In genomic region chr2:2747797-2748301, GRCh38 we compare ENCODE assay signal across 30 cellular contexts.
DNase-seq lines count a peak whose midpoint lies in the region; ATAC-seq and TF ChIP-seq lines count a peak whose summit lies in the region.
"Had no signal": no experiment of that assay in that cellular context is flagged by ENCODE, and none has a peak within 500 bp of the region (broad histone marks: within the 10 kb centered on the region; RNA-seq: fewer than 3 reads in every experiment).

No MANE protein-coding gene starts in this region.

- intact Hi-C loops in mammary epithelial cell (cut with micrococcal nuclease) = loop anchor here (10.0 kb wide), 1 partner anchor 557 kb away; no protein-coding TSS in a partner anchor
- intact Hi-C loops in MCF 10A (cut with micrococcal nuclease) = no loop called here
- intact Hi-C loops in esophagus squamous epithelium (cut with DNase I) = no loop called here

- H3K4me3 ChIP-seq in mammary epithelial cell (replicated peaks in 1 of 3; ENCODE audit: insufficient read depth in 1 of 3, low read depth in 2 of 3, low read length in 3 of 3) (no peak overlapping the region), esophagus squamous epithelium (no peak overlapping the region)
- H3K4me3 ChIP-seq: A549, dorsolateral prefrontal cortex, gastroesophageal sphincter, GM12878, right atrium auricular region had no signal

- 57% methylated on average over 7 of the region's 7 CpGs for WGBS in mammary epithelial cell (ENCODE audit: low coverage, missing lambda C conversion rate)
- WGBS in esophagus squamous epithelium, 2 donors = 25 to 41% methylated on average over 2 to 4 of the region's 7 CpGs

- H3K27ac Mint-ChIP-seq in MCF 10A (ENCODE audit: low read depth, unreplicated experiment) (no peak overlapping the region), progenitor cell of endocrine pancreas (no peak overlapping the region)
- H3K27ac Mint-ChIP-seq: activated CD4-positive, alpha-beta memory T cell treated with anti-CD3 and anti-CD28 coated beads, Interleukin-2, amount 10 ng/mL, durations not matched to agents 7 days and 5 days; CD4-positive, alpha-beta memory T cell; immature natural killer cell; memory B cell; T-helper 2 cell treated with Interferon-gamma antibody and Interleukin-4, amounts not matched to agents 5 μg/mL and 100 μg/mL, for 36 hours had no signal

- H3K4me1 Mint-ChIP-seq in MCF 10A (ENCODE audit: insufficient read depth, unreplicated experiment) = peaks cover 5% of the 10 kb centered on the region
- H3K4me1 Mint-ChIP-seq in progenitor cell of endocrine pancreas (ENCODE audit: low read depth) = peaks cover 7% of the 10 kb centered on the region
- H3K4me1 Mint-ChIP-seq: activated CD4-positive, alpha-beta memory T cell treated with anti-CD3 and anti-CD28 coated beads, Interleukin-2, amount 10 ng/mL, durations not matched to agents 7 days and 5 days; CD4-positive, alpha-beta memory T cell; immature natural killer cell; memory B cell had no signal

- TF ChIP-seq POLR2A in esophagus squamous epithelium (IDR thresholded peaks at IDR 0.05) = no peak

- H3K27me3 Mint-ChIP-seq in MCF 10A (ENCODE audit: insufficient read depth, unreplicated experiment) = no peaks in the 10 kb centered on the region
- H3K27me3 Mint-ChIP-seq in progenitor cell of endocrine pancreas = peaks cover 3% of the 10 kb centered on the region
- H3K27me3 Mint-ChIP-seq: activated CD4-positive, alpha-beta memory T cell treated with anti-CD3 and anti-CD28 coated beads, Interleukin-2, amount 10 ng/mL, durations not matched to agents 7 days and 5 days had no signal

- TF ChIP-seq CTCF in mammary epithelial cell (conservative IDR thresholded peaks at IDR 0.05 in 1 of 2, IDR thresholded peaks at IDR 0.05 in 1 of 2; ENCODE audit: extremely low read depth in 1 of 2, insufficient read depth in 1 of 2, low read depth in 1 of 2, low read length in 2 of 2) (no peak), MCF 10A (IDR thresholded peaks at IDR 0.05; ENCODE audit: unreplicated experiment) (no peak), esophagus squamous epithelium (IDR thresholded peaks at IDR 0.05) (no peak), progenitor cell of endocrine pancreas (IDR thresholded peaks at IDR 0.05; ENCODE audit: unreplicated experiment) (no peak)

- CTCF ChIA-PET in mammary epithelial cell (lab: Charles Lee; ENCODE audit: low non-redundant PET) (no interaction called here), MCF 10A (lab: Yijun Ruan, JAX) (no interaction called here)

- H4K20me1 ChIP-seq in mammary epithelial cell (ENCODE audit: insufficient read depth, low read length) = no peaks in the 10 kb centered on the region

- H3K27ac ChIP-seq in mammary epithelial cell (ENCODE audit: insufficient read depth, low read depth, low read length) (no peak overlapping the region), esophagus squamous epithelium (peak overlapping the region in 3 of 4 donors; percentile 16 to 58 (median 30))
- H3K27ac ChIP-seq: A549, brain microvascular endothelial cell, dorsolateral prefrontal cortex, gastroesophageal sphincter, parathyroid adenoma, right atrium auricular region had no signal

- in situ Hi-C loops in mammary epithelial cell (cut with MboI; ENCODE audit: low sequenced_read_pairs in 2 of 2) = no loop called here

- H3K4me3 Mint-ChIP-seq in MCF 10A (ENCODE audit: unreplicated experiment) = no peak overlapping the region
- H3K4me3 Mint-ChIP-seq in progenitor cell of endocrine pancreas (ENCODE audit: low read depth) = no peak overlapping the region
- H3K4me3 Mint-ChIP-seq: activated CD4-positive, alpha-beta memory T cell treated with anti-CD3 and anti-CD28 coated beads, Interleukin-2, amount 10 ng/mL, durations not matched to agents 7 days and 5 days; CD4-positive, alpha-beta memory T cell; immature natural killer cell; memory B cell; T-helper 2 cell treated with Interferon-gamma antibody and Interleukin-4, amounts not matched to agents 5 μg/mL and 100 μg/mL, for 36 hours had no signal

- peak overlapping the region; percentile 64 for H2AFZ ChIP-seq in mammary epithelial cell (ENCODE audit: low read depth, low read length)
- H2AFZ ChIP-seq: parathyroid adenoma had no signal

- H3K9ac ChIP-seq in mammary epithelial cell (ENCODE audit: insufficient read depth, low read length) = no peak overlapping the region
- H3K9ac ChIP-seq: parathyroid adenoma had no signal

- no peak for ATAC-seq in HG03520 (IDR thresholded peaks at IDR 0.05; ENCODE audit: unreplicated experiment)
- no peak for ATAC-seq in HG03342 (IDR thresholded peaks at IDR 0.05; ENCODE audit: unreplicated experiment)
- ATAC-seq: A549, gastroesophageal sphincter, GM12878, Panc1 had no signal

- POLR2A ChIA-PET in MCF 10A (lab: Yijun Ruan, JAX) = no interaction called here

- no TSS peak for BruUV-seq in mammary epithelial cell (replicated peaks; lab: Mats Ljungman, UMichigan)
- BruUV-seq in MCF 10A (replicated peaks; lab: Mats Ljungman, UMichigan) = no TSS peak

- H3K9me3 Mint-ChIP-seq in MCF 10A (ENCODE audit: unreplicated experiment) (peaks cover 19% of the 10 kb centered on the region), progenitor cell of endocrine pancreas (ENCODE audit: low read depth) (peaks cover 10% of the 10 kb centered on the region)

- H3K27me3 ChIP-seq in mammary epithelial cell (ENCODE audit: insufficient read depth, low read length) (no peaks in the 10 kb centered on the region), esophagus squamous epithelium (no peaks in the 10 kb centered on the region)
- H3K27me3 ChIP-seq: brain microvascular endothelial cell, dorsolateral prefrontal cortex, gastroesophageal sphincter, right atrium auricular region had no signal

- no peak overlapping the region for H3K4me2 ChIP-seq in mammary epithelial cell (ENCODE audit: insufficient read depth, low read depth, low read length)
- H3K4me2 ChIP-seq: A549 had no signal

- H3K9me3 ChIP-seq in mammary epithelial cell (replicated peaks; ENCODE audit: insufficient read depth, low read length) (no peaks in the 10 kb centered on the region), esophagus squamous epithelium (no peaks in the 10 kb centered on the region)
- H3K9me3 ChIP-seq: A549, gastroesophageal sphincter, right atrium auricular region had no signal

- dilution Hi-C loops in mammary epithelial cell (cut with HindIII; ENCODE audit: low sequenced_read_pairs) = no loop called here

- H3K36me3 Mint-ChIP-seq in MCF 10A (ENCODE audit: insufficient read depth, unreplicated experiment) = peaks cover 5% of the 10 kb centered on the region
- no peaks in the 10 kb centered on the region for H3K36me3 Mint-ChIP-seq in progenitor cell of endocrine pancreas (ENCODE audit: insufficient read depth)
- H3K36me3 Mint-ChIP-seq: CD4-positive, alpha-beta memory T cell; immature natural killer cell; memory B cell had no signal

- DNase-seq in mammary epithelial cell (peak; percentile 71), MCF 10A (ENCODE audit: unreplicated experiment) (no peak), NCI-H345 treated with DMSO at 0.1 percent for 48 hours (lab: John Stamatoyannopoulos, UW; ENCODE audit: unreplicated experiment) (peak; percentile 66), esophagus squamous epithelium (lab: John Stamatoyannopoulos, UW) (no peak), progenitor cell of endocrine pancreas (ENCODE audit: low spot score, unreplicated experiment) (no peak), AG08396 (ENCODE audit: low spot score) (no peak)
- DNase-seq: activated CD4-positive, alpha-beta memory T cell treated with anti-CD3 and anti-CD28 coated beads, Interleukin-2, amount 10 ng/mL, durations not matched to agents 7 days and 5 days; activated naive CD4-positive, alpha-beta T cell treated with anti-CD3 and anti-CD28 coated beads, Interleukin-2, amount 50 U/mL, for 16 hours; AML-193; brain microvascular endothelial cell; CD4-positive, alpha-beta memory T cell; dorsolateral prefrontal cortex; GOT3; immature natural killer cell; NCI-H1092; NCI-H2081 treated with DMSO at 0.1 percent for 48 hours; NCI-H526 treated with DMSO at 0.1 percent for 48 hours; SIG-M5; small intestine; stimulated activated naive CD4-positive, alpha-beta T cell treated with Interleukin-2 at 50 U/mL for 16 hours had no signal

- H3K4me1 ChIP-seq in mammary epithelial cell (ENCODE audit: insufficient read depth, low read length) (peaks cover 18% of the 10 kb centered on the region), esophagus squamous epithelium (peaks cover 0 to 31% (median 13%) of the 10 kb centered on the region in 3 donors)
- H3K4me1 ChIP-seq: A549, right atrium auricular region had no signal

- H3K79me2 ChIP-seq in mammary epithelial cell (ENCODE audit: insufficient read depth, low read length) = no peaks in the 10 kb centered on the region
- H3K79me2 ChIP-seq: parathyroid adenoma had no signal

- no peaks in the 10 kb centered on the region for H3K36me3 ChIP-seq in mammary epithelial cell (ENCODE audit: insufficient read depth, low read length)
- no peaks in the 10 kb centered on the region for H3K36me3 ChIP-seq in esophagus squamous epithelium
- H3K36me3 ChIP-seq: brain microvascular endothelial cell, gastroesophageal sphincter, right atrium auricular region had no signal

Comparison
In these comparisons a context has a peak if more than half of its experiments do, and no peak if none do; other contexts are left out.
1. DNase-seq: peak in mammary epithelial cell (single experiment) and NCI-H345 treated with DMSO at 0.1 percent for 48 hours (single experiment); none in MCF 10A (single experiment), esophagus squamous epithelium (single experiment), progenitor cell of endocrine pancreas (single experiment) and AG08396 (single experiment).